ENCODE assay signal across 14 cellular contexts in genomic region chr20:11459090-11459877, GRCh38.
DNase-seq lines count a peak whose midpoint lies in the region; ATAC-seq, FAIRE-seq and TF ChIP-seq lines count a peak whose summit lies in the region.
"Had no signal": no experiment of that assay in that cellular context is flagged by ENCODE, and none has a peak within 500 bp of the region (broad histone marks: within the 10 kb centered on the region; RNA-seq: fewer than 3 reads in every experiment).

No MANE protein-coding gene starts in this region.

- TF ChIP-seq CTCF in A549 (IDR thresholded peaks at IDR 0.05) (no peak), brain microvascular endothelial cell (IDR thresholded peaks at IDR 0.05; ENCODE audit: low read depth, low read length, missing control alignments) (no peak)

- H3K27me3 ChIP-seq in GM23248 (replicated peaks; ENCODE audit: insufficient read depth) (no peaks in the 10 kb centered on the region), SJSA1 (replicated peaks) (no peaks in the 10 kb centered on the region), brain microvascular endothelial cell (replicated peaks) (no peaks in the 10 kb centered on the region)
- H3K27me3 ChIP-seq: body of pancreas had no signal

- peak; percentile 87 for FAIRE-seq in A549 (lab: Jason Lieb, UNC)

- DNase-seq in A549 (ENCODE audit: low read depth in 1 of 2, low spot score in 1 of 2) (no peak), GM23248 (peak; percentile 41), SJSA1 (ENCODE audit: low read depth in 1 of 2, low spot score in 2 of 2) (peak in 1 of 2 experiments; percentile 41), fibroblast of peridontal ligament (ENCODE audit: extremely low read depth) (peak; percentile 35), NCI-H1694 treated with DMSO at 0.1 percent for 48 hours (lab: John Stamatoyannopoulos, UW) (no peak), brain microvascular endothelial cell (no peak)
- DNase-seq: ACHN; activated CD8-positive, alpha-beta memory T cell treated with anti-CD3 and anti-CD28 coated beads for 24 hours; activated effector memory CD4-positive, alpha-beta T cell treated with anti-CD3 and anti-CD28 coated beads, Interleukin-2, amount 50 U/mL, for 16 hours; body of pancreas; NCI-H1436 treated with DMSO at 0.1 percent for 48 hours; NCI-H524 had no signal

- no peak for TF ChIP-seq EP300 in A549 (IDR thresholded peaks at IDR 0.05)

- H3K9me3 ChIP-seq in A549 (0 out of 3 replicates have a peak, but pooled peaks cover 2% of the 10 kb centered on the region), GM23248 (ENCODE audit: low read depth) (no peaks in the 10 kb centered on the region), SJSA1 (replicated peaks) (no peaks in the 10 kb centered on the region)
- H3K9me3 ChIP-seq: body of pancreas had no signal

- H3K4me2 ChIP-seq in A549, result peak overlapping the region; percentile 20; the same call in 2 of the 3 replicates
- H3K4me2 ChIP-seq in GM23248 (ENCODE audit: unreplicated experiment), result no peak overlapping the region

- H3K4me3 ChIP-seq in A549 (no peak overlapping the region), GM23248 (no peak overlapping the region), SJSA1 (no peak overlapping the region), brain microvascular endothelial cell (ENCODE audit: low read depth, low read length) (no peak overlapping the region)
- H3K4me3 ChIP-seq: body of pancreas had no signal

- H3K27ac ChIP-seq in A549, result peak overlapping the region; percentile 34 to 93
- no peak overlapping the region for H3K27ac ChIP-seq in GM23248
- peak overlapping the region; percentile 43 for H3K27ac ChIP-seq in SJSA1
- H3K27ac ChIP-seq in brain microvascular endothelial cell, result no peak overlapping the region
- H3K27ac ChIP-seq: body of pancreas had no signal

- H3K9me2 ChIP-seq in GM23248 (ENCODE audit: insufficient read depth), result no peaks in the 10 kb centered on the region; the same call in 1 of the 2 replicates

- ATAC-seq in A549 (no peak), HG03460 (IDR thresholded peaks at IDR 0.05; ENCODE audit: unreplicated experiment) (no peak), GM19463 (IDR thresholded peaks at IDR 0.05; ENCODE audit: unreplicated experiment) (no peak)
- ATAC-seq: body of pancreas had no signal

- no peak for TF ChIP-seq RAD21 in A549 (conservative IDR thresholded peaks at IDR 0.05 in 1 of 2, IDR thresholded peaks at IDR 0.05 in 1 of 2)

- CTCF ChIA-PET in A549 (lab: Yijun Ruan, JAX), result interaction anchor here (0.8 to 1.5 kb wide), 4 partner anchors 12 to 1369 kb away, joined by 3 to 4 read pairs (median 3); no protein-coding TSS in a partner anchor

- H3F3A ChIP-seq in GM23248 (ENCODE audit: insufficient read depth), result peaks cover 18% of the 10 kb centered on the region

- H3K79me2 ChIP-seq in GM23248 (ENCODE audit: insufficient read depth), result no peaks in the 10 kb centered on the region

- in situ Hi-C loops in GM23248 (cut with MboI) (no loop called here), brain microvascular endothelial cell (cut with HindIII; ENCODE audit: low pct_ligation_motif_present, low sequenced_read_pairs) (no loop called here)

- no peaks in the 10 kb centered on the region for H4K20me1 ChIP-seq in GM23248 (ENCODE audit: insufficient read depth)

- no peaks in the 10 kb centered on the region for H3K36me3 ChIP-seq in GM23248 (ENCODE audit: low read depth)
- H3K36me3 ChIP-seq in SJSA1, result no peaks in the 10 kb centered on the region
- no peaks in the 10 kb centered on the region for H3K36me3 ChIP-seq in brain microvascular endothelial cell (replicated peaks)

- H3K9ac ChIP-seq in GM23248, result no peak overlapping the region

- 30% methylated on average over 2 of the region's 2 CpGs for WGBS in A549 (ENCODE audit: missing lambda C conversion rate)
- WGBS in GM23248 (ENCODE audit: low coverage in 1 of 2, low lambda C conversion rate in 2 of 2, missing lambda C conversion rate in 2 of 2), 2 experiments, result 69 to 72% methylated on average over 2 of the region's 2 CpGs

- no peak for TF ChIP-seq POLR2A in A549 (IDR thresholded peaks at IDR 0.05; ENCODE audit: low read length)

- POLR2A ChIA-PET in A549 (lab: Yijun Ruan, JAX), result interaction anchor here (0.7 kb wide), 1 partner anchor 53 kb away, joined by 3 read pairs; no protein-coding TSS in a partner anchor

- H2AFZ ChIP-seq in GM23248, result no peak overlapping the region

- peaks cover 38% of the 10 kb centered on the region for H3K4me1 ChIP-seq in A549
- H3K4me1 ChIP-seq in GM23248 (ENCODE audit: insufficient read depth), result peaks cover 28% of the 10 kb centered on the region
- H3K4me1 ChIP-seq in SJSA1 (replicated peaks), result peaks cover 52% of the 10 kb centered on the region
- H3K4me1 ChIP-seq: body of pancreas had no signal

TF ChIP-seq in A549, 52 proteins besides CTCF, POLR2A, EP300 and RAD21 (continues in another document):
- no peak for TF ChIP-seq JUNB (IDR thresholded peaks at IDR 0.05)
- no peak for TF ChIP-seq ZSCAN20 (CRISPR knock-in tag; IDR thresholded peaks at IDR 0.05)
- TF ChIP-seq CHD4 (IDR thresholded peaks at IDR 0.05; ENCODE audit: borderline replicate concordance), result no peak
- TF ChIP-seq EHF (CRISPR knock-in tag; IDR thresholded peaks at IDR 0.05), result no peak
- no peak for TF ChIP-seq HEYL (CRISPR knock-in tag; IDR thresholded peaks at IDR 0.05)
- TF ChIP-seq, protein P1, sequence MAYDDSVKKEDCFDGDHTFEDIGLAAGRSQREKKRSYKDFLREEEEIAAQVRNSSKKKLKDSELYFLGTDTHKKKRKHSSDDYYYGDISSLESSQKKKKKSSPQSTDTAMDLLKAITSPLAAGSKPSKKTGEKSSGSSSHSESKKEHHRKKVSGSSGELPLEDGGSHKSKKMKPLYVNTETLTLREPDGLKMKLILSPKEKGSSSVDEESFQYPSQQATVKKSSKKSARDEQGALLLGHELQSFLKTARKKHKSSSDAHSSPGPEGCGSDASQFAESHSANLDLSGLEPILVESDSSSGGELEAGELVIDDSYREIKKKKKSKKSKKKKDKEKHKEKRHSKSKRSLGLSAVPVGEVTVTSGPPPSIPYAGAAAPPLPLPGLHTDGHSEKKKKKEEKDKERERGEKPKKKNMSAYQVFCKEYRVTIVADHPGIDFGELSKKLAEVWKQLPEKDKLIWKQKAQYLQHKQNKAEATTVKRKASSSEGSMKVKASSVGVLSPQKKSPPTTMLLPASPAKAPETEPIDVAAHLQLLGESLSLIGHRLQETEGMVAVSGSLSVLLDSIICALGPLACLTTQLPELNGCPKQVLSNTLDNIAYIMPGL (CRISPR knock-in tag; IDR thresholded peaks at IDR 0.05; ENCODE audit: borderline replicate concordance), result no peak
- no peak for TF ChIP-seq HOXB13 (CRISPR knock-in tag; IDR thresholded peaks at IDR 0.05; ENCODE audit: low read depth)
- no peak for TF ChIP-seq ZC3H11A (IDR thresholded peaks at IDR 0.05)
- TF ChIP-seq, protein P2, sequence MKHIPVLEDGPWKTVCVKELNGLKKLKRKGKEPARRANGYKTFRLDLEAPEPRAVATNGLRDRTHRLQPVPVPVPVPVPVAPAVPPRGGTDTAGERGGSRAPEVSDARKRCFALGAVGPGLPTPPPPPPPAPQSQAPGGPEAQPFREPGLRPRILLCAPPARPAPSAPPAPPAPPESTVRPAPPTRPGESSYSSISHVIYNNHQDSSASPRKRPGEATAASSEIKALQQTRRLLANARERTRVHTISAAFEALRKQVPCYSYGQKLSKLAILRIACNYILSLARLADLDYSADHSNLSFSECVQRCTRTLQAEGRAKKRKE (CRISPR knock-in tag; IDR thresholded peaks at IDR 0.05; ENCODE audit: low read depth), result no peak
- no peak for TF ChIP-seq RARB (CRISPR knock-in tag; IDR thresholded peaks at IDR 0.05)
- no peak for TF ChIP-seq ZFP36 (IDR thresholded peaks at IDR 0.05; ENCODE audit: borderline replicate concordance, partially characterized antibody)
- TF ChIP-seq FOXS1 (CRISPR knock-in tag; IDR thresholded peaks at IDR 0.05), result no peak
- TF ChIP-seq, protein P3, sequence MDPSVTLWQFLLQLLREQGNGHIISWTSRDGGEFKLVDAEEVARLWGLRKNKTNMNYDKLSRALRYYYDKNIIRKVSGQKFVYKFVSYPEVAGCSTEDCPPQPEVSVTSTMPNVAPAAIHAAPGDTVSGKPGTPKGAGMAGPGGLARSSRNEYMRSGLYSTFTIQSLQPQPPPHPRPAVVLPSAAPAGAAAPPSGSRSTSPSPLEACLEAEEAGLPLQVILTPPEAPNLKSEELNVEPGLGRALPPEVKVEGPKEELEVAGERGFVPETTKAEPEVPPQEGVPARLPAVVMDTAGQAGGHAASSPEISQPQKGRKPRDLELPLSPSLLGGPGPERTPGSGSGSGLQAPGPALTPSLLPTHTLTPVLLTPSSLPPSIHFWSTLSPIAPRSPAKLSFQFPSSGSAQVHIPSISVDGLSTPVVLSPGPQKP (IDR thresholded peaks at IDR 0.05; ENCODE audit: low read depth, low read length), result no peak
- TF ChIP-seq CBX2 (IDR thresholded peaks at IDR 0.05; ENCODE audit: borderline replicate concordance, low read depth), result no peak
- no peak for TF ChIP-seq NPAS2 (CRISPR knock-in tag; IDR thresholded peaks at IDR 0.05; ENCODE audit: borderline replicate concordance)
- TF ChIP-seq REST (IDR thresholded peaks at IDR 0.05), result no peak

Comparison
In these comparisons a context has a peak if more than half of its experiments do, and no peak if none do; other contexts are left out.
1. DNase-seq: peak in GM23248 (single experiment) and fibroblast of peridontal ligament (single experiment); none in A549 (0 of 2), NCI-H1694 treated with DMSO at 0.1 percent for 48 hours (single experiment) and brain microvascular endothelial cell (single experiment).
2. H3K27ac ChIP-seq: peak in A549 (2 of 2) and SJSA1 (single experiment); none in GM23248 (single experiment) and brain microvascular endothelial cell (single experiment).